Comparison of ENCODE assay signal across 10 cellular contexts in the genomic region with DNA sequence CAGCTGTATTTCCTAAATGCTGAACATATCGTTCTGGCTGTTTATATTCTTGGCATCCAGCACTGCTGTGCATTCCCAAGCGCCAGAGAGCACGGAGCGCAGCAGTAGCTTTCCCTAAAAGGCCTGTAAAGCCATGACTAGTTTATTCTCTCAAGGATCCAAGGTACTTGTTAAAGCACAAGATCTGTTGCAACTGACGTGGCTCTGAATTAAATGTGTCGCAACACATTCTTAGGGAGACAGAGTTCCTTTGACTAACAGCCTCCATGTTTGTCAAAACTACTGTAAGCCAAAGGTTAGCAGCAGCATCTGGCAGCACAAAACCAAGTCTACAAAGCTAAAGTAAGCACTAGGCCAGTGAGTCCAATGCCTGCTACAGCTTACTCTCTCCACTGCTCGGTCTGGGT.
DNase-seq lines count a peak whose midpoint lies in the region; ATAC-seq, FAIRE-seq and TF ChIP-seq lines count a peak whose summit lies in the region.
"Had no signal": no experiment of that assay in that cellular context is flagged by ENCODE, and none has a peak within 500 bp of the region (broad histone marks: within the 10 kb centered on the region; RNA-seq: fewer than 3 reads in every experiment).

No MANE protein-coding gene starts in this region.

- no peaks in the 10 kb centered on the region for H3K36me3 ChIP-seq in MG63
- H3K36me3 ChIP-seq in brain microvascular endothelial cell (replicated peaks): no peaks in the 10 kb centered on the region
- H3K36me3 ChIP-seq in liver (ENCODE audit: control insufficient read depth in 4 of 4, insufficient read depth in 3 of 4, low read depth in 1 of 4, low read length in 3 of 4): no peaks in the 10 kb centered on the region
- no peaks in the 10 kb centered on the region for H3K36me3 ChIP-seq in thoracic aorta

- H3K9me3 ChIP-seq in MG63 (no peaks in the 10 kb centered on the region), liver (ENCODE audit: control insufficient read depth in 4 of 4, low read length in 3 of 4) (no peaks in the 10 kb centered on the region), thoracic aorta (no peaks in the 10 kb centered on the region)

- no peak overlapping the region for H3K4me3 ChIP-seq in MG63
- no peak overlapping the region for H3K4me3 ChIP-seq in brain microvascular endothelial cell (ENCODE audit: low read depth, low read length)
- H3K4me3 ChIP-seq in liver (ENCODE audit: low read depth in 1 of 3, low read length in 3 of 3): no peak overlapping the region
- no peak overlapping the region for H3K4me3 ChIP-seq in thoracic aorta

- in situ Hi-C loops in brain microvascular endothelial cell (cut with HindIII; ENCODE audit: low pct_ligation_motif_present, low sequenced_read_pairs): no loop called here

- H3K27ac ChIP-seq in brain microvascular endothelial cell (peak overlapping the region; percentile 83), liver (ENCODE audit: low read depth in 1 of 2, low read length in 2 of 2) (no peak overlapping the region), thoracic aorta (peak overlapping the region; percentile 74 to 76)

- FAIRE-seq in H54 (lab: Jason Lieb, UNC): no peak
- FAIRE-seq: GM12892 had no signal

- TF ChIP-seq CTCF in brain microvascular endothelial cell (IDR thresholded peaks at IDR 0.05; ENCODE audit: low read depth, low read length, missing control alignments) (no peak), liver (IDR thresholded peaks at IDR 0.05; ENCODE audit: low read depth, low read length, missing input control) (no peak), thoracic aorta (IDR thresholded peaks at IDR 0.05) (no peak)

- H3K4me1 ChIP-seq in liver (ENCODE audit: control insufficient read depth in 4 of 4, insufficient read depth in 4 of 4, low read length in 3 of 4): peaks cover 0 to 2% (median under 1%) of the 10 kb centered on the region in 4 donors
- H3K4me1 ChIP-seq in thoracic aorta (ENCODE audit: control insufficient read depth in 1 of 2, low read depth in 2 of 2): peaks cover 21 to 45% of the 10 kb centered on the region in 2 donors

- no peak for TF ChIP-seq POLR2A in H54 (IDR thresholded peaks at IDR 0.05; ENCODE audit: low read depth, low read length)

- H3K27me3 ChIP-seq in MG63 (no peaks in the 10 kb centered on the region), brain microvascular endothelial cell (replicated peaks) (no peaks in the 10 kb centered on the region), liver (ENCODE audit: control insufficient read depth in 4 of 4, insufficient read depth in 4 of 4, low read length in 3 of 4) (no peaks in the 10 kb centered on the region), thoracic aorta (replicated peaks; ENCODE audit: insufficient read depth) (no peaks in the 10 kb centered on the region)

- peak in 1 of 2 donors; percentile 14 for TF ChIP-seq RAD21 in liver (IDR thresholded peaks at IDR 0.05)

- no peak overlapping the region for H3K9ac ChIP-seq in liver (ENCODE audit: low read depth in 1 of 2, low read length in 2 of 2)

- DNase-seq in MG63: peak; percentile 57
- peak; percentile 90 for DNase-seq in brain microvascular endothelial cell
- peak; percentile 50 for DNase-seq in thoracic aorta (ENCODE audit: low spot score)
- DNase-seq in NCI-H2196 treated with DMSO at 0.1 percent for 48 hours (lab: John Stamatoyannopoulos, UW; ENCODE audit: unreplicated experiment): no peak
- DNase-seq in H54 (ENCODE audit: insufficient read length, low spot score): no peak
- DNase-seq: T-helper 9 cell had no signal

- ATAC-seq in thoracic aorta (ENCODE audit: insufficient number of reproducible peaks, low FRiP score, low read depth) (peak; percentile 87), GM21390 (IDR thresholded peaks at IDR 0.05; ENCODE audit: unreplicated experiment) (no peak), GM21515 (IDR thresholded peaks at IDR 0.05; ENCODE audit: unreplicated experiment) (no peak)

- WGBS in liver: 71% methylated on average over 7 of the region's 7 CpGs

TF ChIP-seq in liver, 16 proteins besides CTCF, POLR2A, EP300 and RAD21:
- TF ChIP-seq JUND (IDR thresholded peaks at IDR 0.05) (no peak), NR2F2 (IDR thresholded peaks at IDR 0.05) (peak; percentile 52), RXRA (IDR thresholded peaks at IDR 0.05) (peak in 1 of 2 donors; percentile 22)

Comparison
In these comparisons a context has a peak if more than half of its experiments do, and no peak if none do; other contexts are left out.
1. DNase-seq: peak in MG63 (single experiment), brain microvascular endothelial cell (single experiment) and thoracic aorta (single experiment); none in NCI-H2196 treated with DMSO at 0.1 percent for 48 hours (single experiment) and H54 (single experiment).
2. H3K27ac ChIP-seq: peak in brain microvascular endothelial cell (single experiment) and thoracic aorta (2 of 2); none in liver (0 of 2).